Comparison of ENCODE assay signal across 8 cellular contexts in the genomic region with DNA sequence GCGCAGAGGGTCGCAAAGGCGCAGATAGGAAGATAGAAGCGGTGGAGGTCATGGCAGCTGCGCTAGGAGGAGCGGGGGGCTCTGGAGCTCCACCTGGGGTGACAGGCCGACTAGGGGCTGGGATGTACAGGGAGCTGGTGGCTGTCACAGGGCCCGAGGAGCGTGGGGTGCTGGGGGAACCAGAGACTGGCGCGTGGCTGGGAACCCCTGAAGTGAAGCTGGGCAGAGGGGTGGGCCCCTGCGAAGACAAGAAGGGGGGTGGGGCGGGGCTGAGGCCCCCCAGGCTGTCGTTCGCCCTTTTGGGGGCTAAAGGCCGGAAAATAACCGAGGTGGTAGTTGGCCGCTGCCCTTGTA. TPM values are rescaled to one million over a fixed set of nuclear protein-coding genes. Genes with fewer than 3 reads are reported as not detected.
DNase-seq lines count a peak whose midpoint lies in the region; ATAC-seq and TF ChIP-seq lines count a peak whose summit lies in the region.

No MANE protein-coding gene starts in this region.

- no peak overlapping the region for H3K27ac ChIP-seq in endodermal cell (ENCODE audit: low read depth, low read length)

- H3K36me3 ChIP-seq in endodermal cell (ENCODE audit: control insufficient read depth, insufficient read depth, low read length), result no peaks in the 10 kb centered on the region

- no peak for ATAC-seq in stimulated activated naive CD8-positive, alpha-beta T cell treated with anti-CD3 and anti-CD28 coated beads, Interleukin-15, Interleukin-2, amounts not matched to agents 100 U/mL and 50 U/mL, for 24 hours
- ATAC-seq in natural killer cell, result peak in 2 of 3 donors; percentile 14 to 38
- no peak for ATAC-seq in GM18909 (IDR thresholded peaks at IDR 0.05; ENCODE audit: poor library complexity, unreplicated experiment)
- ATAC-seq in HG02885 (IDR thresholded peaks at IDR 0.05; ENCODE audit: poor library complexity, unreplicated experiment), result no peak
- no peak for ATAC-seq in GM18498 (IDR thresholded peaks at IDR 0.05; ENCODE audit: unreplicated experiment)

- H3K9me3 Mint-ChIP-seq in stimulated activated naive CD8-positive, alpha-beta T cell treated with anti-CD3 and anti-CD28 coated beads, Interleukin-15, Interleukin-2, amounts not matched to agents 100 ng/mL and 50 ng/mL, for 24 hours, result no peaks in the 10 kb centered on the region
- H3K9me3 Mint-ChIP-seq in endodermal cell (no peaks in the 10 kb centered on the region), natural killer cell (no peaks in the 10 kb centered on the region), Calu3 (ENCODE audit: low read depth, unreplicated experiment) (no peaks in the 10 kb centered on the region)

- H3K4me3 ChIP-seq in endodermal cell (ENCODE audit: low read length), result no peak overlapping the region

- TF ChIP-seq CTCF in endodermal cell (conservative IDR thresholded peaks at IDR 0.05), result no peak
- no peak for TF ChIP-seq CTCF in natural killer cell (IDR thresholded peaks at IDR 0.05)
- TF ChIP-seq CTCF in Calu3 (IDR thresholded peaks at IDR 0.05; ENCODE audit: unreplicated experiment), result no peak

- H3K27me3 ChIP-seq in endodermal cell (ENCODE audit: control insufficient read depth, insufficient read depth, low read length, poor library complexity, severe bottlenecking), result no peaks in the 10 kb centered on the region

- peaks cover 9% of the 10 kb centered on the region for H3K4me1 ChIP-seq in endodermal cell (ENCODE audit: control insufficient read depth, insufficient read depth, low read length)

- peaks cover 23% of the 10 kb centered on the region for H3K4me1 Mint-ChIP-seq in stimulated activated naive CD8-positive, alpha-beta T cell treated with anti-CD3 and anti-CD28 coated beads, Interleukin-15, Interleukin-2, amounts not matched to agents 100 ng/mL and 50 ng/mL, for 24 hours (ENCODE audit: low read depth)
- peaks cover 39% of the 10 kb centered on the region for H3K4me1 Mint-ChIP-seq in endodermal cell
- peaks cover 0 to 19% of the 10 kb centered on the region in 2 donors for H3K4me1 Mint-ChIP-seq in natural killer cell
- no peaks in the 10 kb centered on the region for H3K4me1 Mint-ChIP-seq in Calu3 (ENCODE audit: low read depth, unreplicated experiment)

- intact Hi-C loops in natural killer cell (cut with micrococcal nuclease), result no loop called here
- intact Hi-C loops in Calu3 (cut with micrococcal nuclease; ENCODE audit: unreplicated experiment), result no loop called here

- BruUV-seq in Calu3 (replicated peaks; lab: Mats Ljungman, UMichigan), result no TSS peak

- CTCF ChIA-PET in Calu3 (lab: Charles Lee), result interaction anchor here (0.6 to 1.6 kb wide), 3 partner anchors 10 to 582 kb away, joined by 3 to 6 read pairs (median 4); no protein-coding TSS in a partner anchor

- H3K9me3 ChIP-seq in endodermal cell (ENCODE audit: control insufficient read depth, low read length), result no peaks in the 10 kb centered on the region

- no peak overlapping the region for H3K9ac ChIP-seq in endodermal cell (ENCODE audit: extremely low read depth, low read length, poor library complexity, severe bottlenecking)

- no peak overlapping the region for H3K27ac Mint-ChIP-seq in stimulated activated naive CD8-positive, alpha-beta T cell treated with anti-CD3 and anti-CD28 coated beads, Interleukin-15, Interleukin-2, amounts not matched to agents 100 ng/mL and 50 ng/mL, for 24 hours
- H3K27ac Mint-ChIP-seq in endodermal cell, result no peak overlapping the region
- H3K27ac Mint-ChIP-seq in natural killer cell, result peak overlapping the region in 1 of 2 donors; percentile 87
- no peak overlapping the region for H3K27ac Mint-ChIP-seq in Calu3 (ENCODE audit: unreplicated experiment)

- H3K4me3 Mint-ChIP-seq in stimulated activated naive CD8-positive, alpha-beta T cell treated with anti-CD3 and anti-CD28 coated beads, Interleukin-15, Interleukin-2, amounts not matched to agents 100 ng/mL and 50 ng/mL, for 24 hours, result peak overlapping the region; percentile 64
- peak overlapping the region; percentile 68 for H3K4me3 Mint-ChIP-seq in endodermal cell
- peak overlapping the region; percentile 90 for H3K4me3 Mint-ChIP-seq in natural killer cell
- H3K4me3 Mint-ChIP-seq in Calu3 (ENCODE audit: low read depth, unreplicated experiment), result no peak overlapping the region

- 81 to 83% methylated on average over 12 to 18 of the region's 18 CpGs for WGBS in endodermal cell (ENCODE audit: insufficient coverage in 1 of 2, insufficient read length in 1 of 2), 2 experiments

- H3K36me3 Mint-ChIP-seq in stimulated activated naive CD8-positive, alpha-beta T cell treated with anti-CD3 and anti-CD28 coated beads, Interleukin-15, Interleukin-2, amounts not matched to agents 100 ng/mL and 50 ng/mL, for 24 hours (ENCODE audit: low read depth), result no peaks in the 10 kb centered on the region
- H3K36me3 Mint-ChIP-seq in endodermal cell (ENCODE audit: low read depth), result no peaks in the 10 kb centered on the region
- no peaks in the 10 kb centered on the region for H3K36me3 Mint-ChIP-seq in natural killer cell
- no peaks in the 10 kb centered on the region for H3K36me3 Mint-ChIP-seq in Calu3 (ENCODE audit: insufficient read depth, unreplicated experiment)

- DNase-seq in stimulated activated naive CD8-positive, alpha-beta T cell treated with anti-CD3 and anti-CD28 coated beads, Interleukin-15, Interleukin-2, amounts not matched to agents 100 U/mL and 50 U/mL, for 24 hours, result no peak
- DNase-seq in endodermal cell, result no peak
- no peak for DNase-seq in natural killer cell
- no peak for DNase-seq in Calu3

- no peaks in the 10 kb centered on the region for H3K27me3 Mint-ChIP-seq in stimulated activated naive CD8-positive, alpha-beta T cell treated with anti-CD3 and anti-CD28 coated beads, Interleukin-15, Interleukin-2, amounts not matched to agents 100 ng/mL and 50 ng/mL, for 24 hours
- H3K27me3 Mint-ChIP-seq in endodermal cell (ENCODE audit: insufficient read depth), result peaks cover 7% of the 10 kb centered on the region
- no peaks in the 10 kb centered on the region for H3K27me3 Mint-ChIP-seq in natural killer cell (ENCODE audit: low read depth in 2 of 2)
- peaks cover 69% of the 10 kb centered on the region for H3K27me3 Mint-ChIP-seq in Calu3 (ENCODE audit: unreplicated experiment)

RNA-seq across cellular contexts. Expression of a gene that starts 6.6 kb away (rescaled TPM):
- total RNA-seq in endodermal cell (1 to 10 TPM; 1.6 to 2.4 TPM), natural killer cell (not detected), Calu3 (2022) (not detected in 2 replicates)
- 0.46 TPM for polyA plus RNA-seq in endodermal cell (2013, experiment 1 of 2)
- 0.62 TPM for polyA plus RNA-seq in endodermal cell (2013, experiment 2 of 2)

RNA-seq across cellular contexts. Expression of a gene that starts 8.0 kb away (rescaled TPM):
- total RNA-seq in endodermal cell (under 1 TPM; 0.11 to 0.20 TPM), natural killer cell (not detected), Calu3 (2022) (0.34 TPM in 1 of 2 replicates, not detected in the other)
- 0.11 TPM for polyA plus RNA-seq in endodermal cell (2013, experiment 1 of 2)
- 0.12 TPM for polyA plus RNA-seq in endodermal cell (2013, experiment 2 of 2)

RNA-seq across cellular contexts. Expression of a gene that starts 50.1 kb away (rescaled TPM):
- total RNA-seq in endodermal cell, result 10 to 100 TPM; 10.1 to 13.8 TPM
- 4.9 TPM for polyA plus RNA-seq in endodermal cell (2013, experiment 1 of 2)
- polyA plus RNA-seq in endodermal cell (2013, experiment 2 of 2), result 6.3 TPM
- 10 to 100 TPM in 1 of 3 donors, 1 to 10 TPM in 2; 8.4 to 14.6 (median 9.4) TPM for total RNA-seq in natural killer cell
- 12.1 and 13.4 TPM in 2 replicates for total RNA-seq in Calu3 (2022)

RNA-seq across cellular contexts. Expression of a gene that starts 56.7 kb away (rescaled TPM):
- total RNA-seq in endodermal cell (100 to 1,000 TPM in 1 of 2 donors, 10 to 100 TPM in 1; 89.5 to 110 TPM), natural killer cell (10 to 100 TPM in 1 of 3 donors, 1 to 10 TPM in 2; 4.4 to 10.2 (median 5.5) TPM), Calu3 (2022) (39.4 and 48.1 TPM in 2 replicates)
- polyA plus RNA-seq in endodermal cell (2013, experiment 1 of 2), result 41.0 TPM
- 33.4 TPM for polyA plus RNA-seq in endodermal cell (2013, experiment 2 of 2)

Comparison
In these comparisons a context has a peak if more than half of its experiments do, and no peak if none do; other contexts are left out.
1. ATAC-seq: peak in natural killer cell (2 of 3); none in stimulated activated naive CD8-positive, alpha-beta T cell treated with anti-CD3 and anti-CD28 coated beads, Interleukin-15, Interleukin-2, amounts not matched to agents 100 U/mL and 50 U/mL, for 24 hours (single experiment), GM18909 (single experiment), HG02885 (single experiment) and GM18498 (single experiment).